13 cellular contexts compared by ENCODE assay signal in the genomic region with DNA sequence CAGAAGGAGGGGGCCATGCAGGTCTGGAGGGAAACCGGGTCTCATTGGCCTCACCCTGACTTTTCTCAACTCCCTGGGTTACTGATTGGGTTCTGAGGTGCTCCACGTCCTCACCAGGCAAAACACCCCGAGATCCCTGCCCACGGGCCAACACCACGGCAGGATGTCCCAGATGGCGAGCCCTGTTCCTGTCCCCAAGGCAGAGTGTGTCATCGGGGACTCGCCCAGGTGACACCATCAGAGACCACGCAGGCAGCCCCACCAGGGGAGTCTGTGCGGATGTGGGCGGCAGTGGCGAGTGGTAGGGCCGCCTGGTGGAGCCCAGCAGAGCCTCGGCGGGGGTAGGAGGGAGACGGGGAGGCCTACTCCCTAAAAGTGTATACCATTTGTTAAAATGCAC.
"Had no signal": no experiment of that assay in that cellular context is flagged by ENCODE, and none has a peak within 500 bp of the region (broad histone marks: within the 10 kb centered on the region; RNA-seq: fewer than 3 reads in every experiment).

No MANE protein-coding gene starts in this region.

- H3K9me3 ChIP-seq: esophagus muscularis mucosa, uterus had no signal

- H3K4me3 Mint-ChIP-seq: activated naive CD8-positive, alpha-beta T cell; immature natural killer cell; nephron had no signal

- H3K36me3 ChIP-seq: brain microvascular endothelial cell, uterus had no signal

- H3K9me3 Mint-ChIP-seq: activated T-helper 2 cell treated with anti-CD3 and anti-CD28 coated beads, Interferon-gamma antibody, Interleukin-2, Interleukin-4, amounts not matched to agents 10 μg/mL and 5 μg/mL and 100 μg/mL, durations not matched to agents 14 hours and 24 hours and 36 hours; immature natural killer cell; nephron had no signal

- H3K27ac Mint-ChIP-seq: activated naive CD8-positive, alpha-beta T cell; activated T-helper 2 cell treated with anti-CD3 and anti-CD28 coated beads, Interferon-gamma antibody, Interleukin-2, Interleukin-4, amounts not matched to agents 10 μg/mL and 5 μg/mL and 100 μg/mL, durations not matched to agents 14 hours and 24 hours and 36 hours; nephron had no signal

- DNase-seq: activated CD4-positive, alpha-beta T cell treated with anti-CD3 and anti-CD28 coated beads for 1 hour; activated CD4-positive, alpha-beta T cell treated with anti-CD3 and anti-CD28 coated beads, Interleukin-2, amount 50 U/mL, for 48 hours; amygdala; brain microvascular endothelial cell; mammary epithelial cell; stimulated activated CD4-positive, alpha-beta T cell treated with anti-CD3 and anti-CD28 coated beads, Interleukin-4, amount 100 ng/mL, for 24 hours had no signal

- H3K4me3 ChIP-seq: dorsolateral prefrontal cortex, esophagus muscularis mucosa, uterus had no signal

- H3K27me3 Mint-ChIP-seq: activated naive CD8-positive, alpha-beta T cell had no signal
